ENCODE assay signal across 17 cellular contexts in genomic region chr2:222938327-222938726, GRCh38.
"Had no signal": no experiment of that assay in that cellular context is flagged by ENCODE, and none has a peak within 500 bp of the region (broad histone marks: within the 10 kb centered on the region; RNA-seq: fewer than 3 reads in every experiment).

No MANE protein-coding gene starts in this region.

- FAIRE-seq: frontal cortex had no signal

- DNase-seq: cortex of kidney; dorsolateral prefrontal cortex; effector CD8-positive, alpha-beta T cell; heart left ventricle; mammary epithelial cell; naive thymus-derived CD4-positive, alpha-beta T cell; psoas muscle; retina; stimulated activated naive CD4-positive, alpha-beta T cell; stomach; substantia nigra; transverse colon had no signal

- ATAC-seq: esophagus mucosa; heart left ventricle; naive thymus-derived CD4-positive, alpha-beta T cell; psoas muscle; sciatic nerve had no signal

- H3K9me3 ChIP-seq: neutrophil had no signal

- H3K4me1 ChIP-seq: psoas muscle, transverse colon had no signal

- H3K27me3 ChIP-seq: dorsolateral prefrontal cortex, heart left ventricle, neutrophil, stomach, transverse colon had no signal

- H3K4me3 ChIP-seq: dorsolateral prefrontal cortex, heart left ventricle, psoas muscle, stomach, thoracic aorta, transverse colon had no signal

- H3K27ac ChIP-seq: heart left ventricle, neutrophil, psoas muscle, stomach, thoracic aorta, transverse colon had no signal
